1 cellular context compared by ENCODE assay signal in the genomic region with DNA sequence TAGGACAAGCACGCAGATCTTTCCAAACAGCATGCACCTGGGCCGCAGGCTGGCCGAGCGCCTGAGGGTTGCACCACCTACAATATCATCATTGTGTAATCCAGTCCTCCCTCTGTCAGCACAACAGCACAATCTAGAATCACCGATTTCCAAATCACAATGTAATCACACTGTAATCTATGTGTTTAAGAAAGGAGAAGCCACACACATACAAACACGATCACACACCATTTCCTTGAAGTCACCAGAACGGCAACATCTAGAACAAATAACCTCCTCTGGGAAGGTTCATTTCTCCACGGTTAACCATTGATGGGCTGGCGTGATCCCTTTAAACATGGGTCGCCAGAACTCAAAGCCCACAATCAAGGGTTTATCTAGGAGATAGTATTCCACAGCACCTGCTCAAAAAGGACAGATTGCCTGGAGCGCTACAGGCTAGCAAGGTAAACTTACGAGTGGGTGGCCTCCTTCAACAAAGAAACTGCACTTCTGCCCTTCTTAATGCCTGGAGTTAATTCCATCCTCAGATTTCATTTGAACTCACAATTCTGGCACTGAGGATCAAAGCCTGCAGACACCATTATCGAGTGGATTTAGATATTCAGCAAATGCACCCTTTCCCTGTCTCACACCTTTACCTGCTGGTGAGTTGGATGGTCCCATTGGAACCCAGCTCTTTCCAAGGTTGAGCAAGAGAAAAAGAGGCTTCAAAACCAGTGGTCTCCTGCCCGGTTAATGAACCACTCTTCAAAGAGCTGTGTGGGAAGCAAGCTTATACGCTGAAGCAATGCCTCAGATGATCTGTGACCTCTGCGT.
TF ChIP-seq lines count a peak whose summit lies in the region.

No MANE protein-coding gene starts in this region.

TF ChIP-seq in HepG2, 621 proteins besides CTCF, POLR2A, EP300 and RAD21 (continued from another document and continues in another):
- TF ChIP-seq ZNF407 (CRISPR knock-in tag; IDR thresholded peaks at IDR 0.05; ENCODE audit: not compliant biosample characterization) = peak; percentile 68
- TF ChIP-seq KLF9 (CRISPR knock-in tag; IDR thresholded peaks at IDR 0.05; ENCODE audit: low read depth) = peak; percentile 89; the same call in 1 of the 2 replicates
- TF ChIP-seq CSRNP1 (CRISPR knock-in tag; IDR thresholded peaks at IDR 0.05) = no peak; the same call in 1 of the 2 replicates
- TF ChIP-seq ZNF577 (CRISPR knock-in tag; IDR thresholded peaks at IDR 0.05; ENCODE audit: borderline replicate concordance, low read depth) = no peak; the same call in 1 of the 2 replicates
- TF ChIP-seq RORA (CRISPR knock-in tag; IDR thresholded peaks at IDR 0.05) = no peak
- TF ChIP-seq CHD2 (IDR thresholded peaks at IDR 0.05; ENCODE audit: low read depth, low read length) = no peak
- 0 out of 2 replicates have a peak, but pooled peaks have one; percentile 39 for TF ChIP-seq ZFP36L1 (CRISPR knock-in tag; IDR thresholded peaks at IDR 0.05)
- TF ChIP-seq EED (CRISPR knock-in tag; IDR thresholded peaks at IDR 0.05) = no peak; the same call in 1 of the 2 replicates
- TF ChIP-seq CBX1 (IDR thresholded peaks at IDR 0.05; ENCODE audit: low read depth) = no peak
- no peak; the same call in 1 of the 2 replicates for TF ChIP-seq KLF12 (CRISPR knock-in tag; IDR thresholded peaks at IDR 0.05; ENCODE audit: borderline replicate concordance)
- TF ChIP-seq ZNF547 (CRISPR knock-in tag; IDR thresholded peaks at IDR 0.05) = peak; percentile 53; the same call in 1 of the 2 replicates
- no peak; the same call in none of the 2 replicates for TF ChIP-seq MXD1 (CRISPR knock-in tag; IDR thresholded peaks at IDR 0.05)
- TF ChIP-seq ETV5 (CRISPR knock-in tag; IDR thresholded peaks at IDR 0.05; ENCODE audit: borderline replicate concordance) = peak; percentile 76
- peak; percentile 92 for TF ChIP-seq HDAC2 (CRISPR knock-in tag; IDR thresholded peaks at IDR 0.05)
- peak; percentile 39; the same call in 1 of the 2 replicates for TF ChIP-seq ZNF274 (CRISPR knock-in tag; IDR thresholded peaks at IDR 0.05)
- peak; percentile 71 for TF ChIP-seq TBL1XR1 (IDR thresholded peaks at IDR 0.05; ENCODE audit: borderline replicate concordance, low read length, partially characterized antibody)
- TF ChIP-seq THAP8 (CRISPR knock-in tag; IDR thresholded peaks at IDR 0.05; ENCODE audit: borderline replicate concordance) = no peak
- TF ChIP-seq, protein P1, sequence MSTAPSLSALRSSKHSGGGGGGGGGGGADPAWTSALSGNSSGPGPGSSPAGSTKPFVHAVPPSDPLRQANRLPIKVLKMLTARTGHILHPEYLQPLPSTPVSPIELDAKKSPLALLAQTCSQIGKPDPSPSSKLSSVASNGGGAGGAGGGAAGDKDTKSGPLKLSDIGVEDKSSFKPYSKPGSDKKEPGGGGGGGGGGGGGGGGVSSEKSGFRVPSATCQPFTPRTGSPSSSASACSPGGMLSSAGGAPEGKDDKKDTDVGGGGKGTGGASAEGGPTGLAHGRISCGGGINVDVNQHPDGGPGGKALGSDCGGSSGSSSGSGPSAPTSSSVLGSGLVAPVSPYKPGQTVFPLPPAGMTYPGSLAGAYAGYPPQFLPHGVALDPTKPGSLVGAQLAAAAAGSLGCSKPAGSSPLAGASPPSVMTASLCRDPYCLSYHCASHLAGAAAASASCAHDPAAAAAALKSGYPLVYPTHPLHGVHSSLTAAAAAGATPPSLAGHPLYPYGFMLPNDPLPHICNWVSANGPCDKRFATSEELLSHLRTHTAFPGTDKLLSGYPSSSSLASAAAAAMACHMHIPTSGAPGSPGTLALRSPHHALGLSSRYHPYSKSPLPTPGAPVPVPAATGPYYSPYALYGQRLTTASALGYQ (CRISPR knock-in tag; IDR thresholded peaks at IDR 0.05) = no peak
- TF ChIP-seq NCOA5 (CRISPR knock-in tag; IDR thresholded peaks at IDR 0.05) = no peak
- TF ChIP-seq BATF2 (CRISPR knock-in tag; IDR thresholded peaks at IDR 0.05) = no peak
- no peak; the same call in 1 of the 2 replicates for TF ChIP-seq ZNF776 (CRISPR knock-in tag; IDR thresholded peaks at IDR 0.05)
- TF ChIP-seq, protein P2, sequence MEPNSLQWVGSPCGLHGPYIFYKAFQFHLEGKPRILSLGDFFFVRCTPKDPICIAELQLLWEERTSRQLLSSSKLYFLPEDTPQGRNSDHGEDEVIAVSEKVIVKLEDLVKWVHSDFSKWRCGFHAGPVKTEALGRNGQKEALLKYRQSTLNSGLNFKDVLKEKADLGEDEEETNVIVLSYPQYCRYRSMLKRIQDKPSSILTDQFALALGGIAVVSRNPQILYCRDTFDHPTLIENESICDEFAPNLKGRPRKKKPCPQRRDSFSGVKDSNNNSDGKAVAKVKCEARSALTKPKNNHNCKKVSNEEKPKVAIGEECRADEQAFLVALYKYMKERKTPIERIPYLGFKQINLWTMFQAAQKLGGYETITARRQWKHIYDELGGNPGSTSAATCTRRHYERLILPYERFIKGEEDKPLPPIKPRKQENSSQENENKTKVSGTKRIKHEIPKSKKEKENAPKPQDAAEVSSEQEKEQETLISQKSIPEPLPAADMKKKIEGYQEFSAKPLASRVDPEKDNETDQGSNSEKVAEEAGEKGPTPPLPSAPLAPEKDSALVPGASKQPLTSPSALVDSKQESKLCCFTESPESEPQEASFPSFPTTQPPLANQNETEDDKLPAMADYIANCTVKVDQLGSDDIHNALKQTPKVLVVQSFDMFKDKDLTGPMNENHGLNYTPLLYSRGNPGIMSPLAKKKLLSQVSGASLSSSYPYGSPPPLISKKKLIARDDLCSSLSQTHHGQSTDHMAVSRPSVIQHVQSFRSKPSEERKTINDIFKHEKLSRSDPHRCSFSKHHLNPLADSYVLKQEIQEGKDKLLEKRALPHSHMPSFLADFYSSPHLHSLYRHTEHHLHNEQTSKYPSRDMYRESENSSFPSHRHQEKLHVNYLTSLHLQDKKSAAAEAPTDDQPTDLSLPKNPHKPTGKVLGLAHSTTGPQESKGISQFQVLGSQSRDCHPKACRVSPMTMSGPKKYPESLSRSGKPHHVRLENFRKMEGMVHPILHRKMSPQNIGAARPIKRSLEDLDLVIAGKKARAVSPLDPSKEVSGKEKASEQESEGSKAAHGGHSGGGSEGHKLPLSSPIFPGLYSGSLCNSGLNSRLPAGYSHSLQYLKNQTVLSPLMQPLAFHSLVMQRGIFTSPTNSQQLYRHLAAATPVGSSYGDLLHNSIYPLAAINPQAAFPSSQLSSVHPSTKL (CRISPR knock-in tag; IDR thresholded peaks at IDR 0.05) = peak; percentile 96
- TF ChIP-seq ZNF468 (CRISPR knock-in tag; IDR thresholded peaks at IDR 0.05) = peak; percentile 72; the same call in 1 of the 2 replicates
- no peak for TF ChIP-seq U2AF2 (IDR thresholded peaks at IDR 0.05; ENCODE audit: low read depth, low read length)
- TF ChIP-seq ZNF34 (CRISPR knock-in tag; IDR thresholded peaks at IDR 0.05; ENCODE audit: borderline replicate concordance) = peak; percentile 52; the same call in 1 of the 2 replicates
- TF ChIP-seq ZNF746 (CRISPR knock-in tag; IDR thresholded peaks at IDR 0.05) = peak; percentile 81
- peak; percentile 16; the same call in 1 of the 2 replicates for TF ChIP-seq ZNF160 (CRISPR knock-in tag; IDR thresholded peaks at IDR 0.05)
- peak; percentile 35; the same call in 1 of the 2 replicates for TF ChIP-seq ATM (IDR thresholded peaks at IDR 0.05; ENCODE audit: borderline replicate concordance)
- no peak for TF ChIP-seq SRF (IDR thresholded peaks at IDR 0.05; ENCODE audit: low read depth, low read length)
- TF ChIP-seq REST (IDR thresholded peaks at IDR 0.05; ENCODE audit: borderline replicate concordance in 1 of 2, low read depth in 1 of 2, low read length in 2 of 2) = peak in 1 of 2 experiments; percentile 73; a peak in 1 of 4 replicates
